Comparison of ENCODE assay signal across 13 cellular contexts in genomic region chr22:27749597-27750225, GRCh38. TPM values are rescaled to one million over a fixed set of nuclear protein-coding genes. Genes with fewer than 3 reads are reported as not detected.
DNase-seq lines count a peak whose midpoint lies in the region; ATAC-seq and TF ChIP-seq lines count a peak whose summit lies in the region.
"Had no signal": no experiment of that assay in that cellular context is flagged by ENCODE, and none has a peak within 500 bp of the region (broad histone marks: within the 10 kb centered on the region; RNA-seq: fewer than 3 reads in every experiment).

No MANE protein-coding gene starts in this region.

- H3K4me3 ChIP-seq in muscle layer of colon (ENCODE audit: low read depth in 1 of 2, low read length in 2 of 2), result no peak overlapping the region

- peaks cover 46% of the 10 kb centered on the region for H3K4me1 Mint-ChIP-seq in type B pancreatic cell (ENCODE audit: unreplicated experiment)

- H3K9me3 ChIP-seq in muscle layer of colon (ENCODE audit: low read length), result no peaks in the 10 kb centered on the region

- no peaks in the 10 kb centered on the region for H3K9me3 Mint-ChIP-seq in type B pancreatic cell
- H3K9me3 Mint-ChIP-seq: T-helper 1 cell treated with Interleukin-12 subunit alpha and Interleukin-12 subunit beta and Interleukin-4 antibody, amounts not matched to agents 30 μg/mL and 1 μg/mL, for 36 hours had no signal

- no peak for ATAC-seq in GM21717 (IDR thresholded peaks at IDR 0.05; ENCODE audit: unreplicated experiment)

- H3K4me3 Mint-ChIP-seq in type B pancreatic cell, result peak overlapping the region; percentile 61
- H3K4me3 Mint-ChIP-seq: T-helper 1 cell treated with Interleukin-12 subunit alpha and Interleukin-12 subunit beta and Interleukin-4 antibody, amounts not matched to agents 30 μg/mL and 1 μg/mL, for 36 hours had no signal

- peak overlapping the region; percentile 39 for H3K27ac Mint-ChIP-seq in type B pancreatic cell
- H3K27ac Mint-ChIP-seq: T-helper 1 cell treated with Interleukin-12 subunit alpha and Interleukin-12 subunit beta and Interleukin-4 antibody, amounts not matched to agents 30 μg/mL and 1 μg/mL, for 36 hours had no signal

- peak overlapping the region; percentile 16 for H3K27ac ChIP-seq in muscle layer of colon (ENCODE audit: low read depth, low read length)
- H3K27ac ChIP-seq: 22Rv1 had no signal

- peaks cover 36% of the 10 kb centered on the region for H3K4me1 ChIP-seq in muscle layer of colon (ENCODE audit: insufficient read depth, low read length)

- peaks cover 45% of the 10 kb centered on the region for H3K27me3 Mint-ChIP-seq in type B pancreatic cell

- H3K27me3 ChIP-seq in muscle layer of colon (ENCODE audit: control insufficient read depth in 1 of 2, insufficient read depth in 2 of 2, low read length in 2 of 2), result no peaks in the 10 kb centered on the region

- no peaks in the 10 kb centered on the region for H3K36me3 ChIP-seq in muscle layer of colon (ENCODE audit: insufficient read depth, low read length)

- DNase-seq in NCI-H2227 (lab: John Stamatoyannopoulos, UW; ENCODE audit: unreplicated experiment) (peak; percentile 12), NCI-H2227 treated with DMSO at 0.1 percent for 48 hours (lab: John Stamatoyannopoulos, UW) (no peak), fibroblast of peridontal ligament (ENCODE audit: extremely low read depth) (peak; percentile 21), type B pancreatic cell (ENCODE audit: extremely low spot score, unreplicated experiment) (no peak), NCI-H1105 (lab: John Stamatoyannopoulos, UW) (no peak)
- no peak for DNase-seq in NK-92 treated with Interleukin-12 subunit alpha and Interleukin-12 subunit beta, amount 100 ng/mL, for 24 hours (lab: John Stamatoyannopoulos, UW)
- DNase-seq: activated CD8-positive, alpha-beta memory T cell treated with anti-CD3 and anti-CD28 coated beads, Interleukin-2, amount 50 U/mL, for 4 hours; GF-D8; NCI-H510A treated with DMSO at 0.1 percent for 48 hours had no signal

- no peak for TF ChIP-seq CTCF in type B pancreatic cell (conservative IDR thresholded peaks at IDR 0.05)

- no peaks in the 10 kb centered on the region for H3K36me3 Mint-ChIP-seq in type B pancreatic cell

- H3K9ac ChIP-seq in muscle layer of colon (ENCODE audit: low read length), result no peak overlapping the region

RNA-seq across cellular contexts. Expression of gene MN1, which starts 51.8 kb away (rescaled TPM):
- 1.7 and 17.0 TPM in 2 replicates for total RNA-seq in type B pancreatic cell (ENCODE audit: low replicate concordance)

Comparison
In these comparisons a context has a peak if more than half of its experiments do, and no peak if none do; other contexts are left out.
1. DNase-seq: peak in NCI-H2227 (single experiment) and fibroblast of peridontal ligament (single experiment); none in NCI-H2227 treated with DMSO at 0.1 percent for 48 hours (single experiment), type B pancreatic cell (single experiment), NK-92 treated with Interleukin-12 subunit alpha and Interleukin-12 subunit beta, amount 100 ng/mL, for 24 hours (single experiment) and NCI-H1105 (single experiment).